ENCODE assay signal across 17 cellular contexts in genomic region chr1:175873290-175873689, GRCh38.
A peak's percentile ranks its signal among the peaks of the same experiment; 100 is the strongest.
DNase-seq lines count a peak whose midpoint lies in the region; ATAC-seq, FAIRE-seq and TF ChIP-seq lines count a peak whose summit lies in the region.
"Had no signal": no experiment of that assay in that cellular context is flagged by ENCODE, and none has a peak within 500 bp of the region (broad histone marks: within the 10 kb centered on the region; RNA-seq: fewer than 3 reads in every experiment).

No MANE protein-coding gene starts in this region.

- in situ Hi-C loops in GM12878 (cut with MboI), result no loop called here
- in situ Hi-C loops in KBM-7 (cut with MboI; ENCODE audit: low pct_unique_long_range_greater_than_20kb, low sequenced_read_pairs), result no loop called here

- POLR2A ChIA-PET in GM12878 (lab: Charles Lee) (no interaction called here), PC-3 (lab: Charles Lee; ENCODE audit: unreplicated experiment) (no interaction called here)

- no peaks in the 10 kb centered on the region for H3F3A ChIP-seq in PC-3 (ENCODE audit: low read length, unreplicated experiment)

- peak; percentile 77 for ATAC-seq in GM19023 (IDR thresholded peaks at IDR 0.05; ENCODE audit: unreplicated experiment)
- peak; percentile 89 for ATAC-seq in GM21529 (IDR thresholded peaks at IDR 0.05; ENCODE audit: unreplicated experiment)
- peak; percentile 83 for ATAC-seq in HG03095 (IDR thresholded peaks at IDR 0.05; ENCODE audit: unreplicated experiment)
- peak; percentile 92 for ATAC-seq in GM12878
- ATAC-seq in PC-3, result no peak
- ATAC-seq: WTC11 had no signal

- H3K27me3 ChIP-seq in GM12878 (replicated peaks in 1 of 2; ENCODE audit: control insufficient read depth in 2 of 2, insufficient read depth in 2 of 2, low read length in 1 of 2), result no peaks in the 10 kb centered on the region; a peak in 1 of 4 replicates
- no peaks in the 10 kb centered on the region for H3K27me3 ChIP-seq in PC-3 (ENCODE audit: low read length)
- H3K27me3 ChIP-seq: adrenal gland, neutrophil, tibial artery had no signal

- H3K4me2 ChIP-seq in GM12878 (ENCODE audit: control insufficient read depth, insufficient read depth) (peak overlapping the region; percentile 7; the same call in 1 of the 2 replicates), PC-3 (ENCODE audit: low read length) (no peak overlapping the region)

- DNase-seq in GM12878 (ENCODE audit: low read depth, low spot score), result peak; percentile 34
- no peak for DNase-seq in stimulated activated CD4-positive, alpha-beta T cell treated with anti-CD3 and anti-CD28 coated beads, Interleukin-12 subunit alpha, Interleukin-12 subunit beta, amount 100 ng/mL, for 4 hours
- DNase-seq in KBM-7, result no peak
- no peak for DNase-seq in anterior cingulate cortex (lab: John Stamatoyannopoulos, UW)
- DNase-seq in PC-3, result no peak
- DNase-seq: adrenal gland, cortex of kidney, EL, tibial artery had no signal

- H3K79me2 ChIP-seq in GM12878 (ENCODE audit: control insufficient read depth, insufficient read depth, low read length) (no peaks in the 10 kb centered on the region), PC-3 (ENCODE audit: low read length) (no peaks in the 10 kb centered on the region)

- WGBS in GM12878 (ENCODE audit: insufficient coverage, insufficient replicate concordance, low lambda C conversion rate, missing lambda C conversion rate), result 0% methylated on average over 3 of the region's 3 CpGs

- H2AFZ ChIP-seq in GM12878 (ENCODE audit: control insufficient read depth, low read depth, low read length) (no peak overlapping the region), PC-3 (ENCODE audit: low read length) (no peak overlapping the region)

- no peaks in the 10 kb centered on the region for H3K9me3 ChIP-seq in GM12878 (replicated peaks; ENCODE audit: control insufficient read depth, insufficient read depth, low read length)
- H3K9me3 ChIP-seq in PC-3 (ENCODE audit: low read length), result no peaks in the 10 kb centered on the region
- H3K9me3 ChIP-seq: adrenal gland, neutrophil, tibial artery had no signal

- SMC1A ChIA-PET in GM12878 (lab: Charles Lee; ENCODE audit: uncharacterized antibody, unreplicated experiment), result no interaction called here

- H3K9me2 ChIP-seq in PC-3 (replicated peaks; ENCODE audit: low read length), result no peaks in the 10 kb centered on the region

- intact Hi-C loops in GM12878 (cut with micrococcal nuclease; ENCODE audit: unreplicated experiment), result no loop called here
- intact Hi-C loops in PC-3 (cut with micrococcal nuclease), result no loop called here

- no peak for TF ChIP-seq RAD21 in GM12878 (IDR thresholded peaks at IDR 0.05; ENCODE audit: insufficient read depth, low read depth, low read length)

- no peak for TF ChIP-seq POLR2A in GM12878 (IDR thresholded peaks at IDR 0.05; ENCODE audit: low read depth, low read length)

- CTCF ChIA-PET in GM12878 (lab: Yijun Ruan, JAX), result no interaction called here
- CTCF ChIA-PET in PC-3 (lab: Charles Lee), result no interaction called here

- RAD21 ChIA-PET in GM12878 (lab: Charles Lee; ENCODE audit: unreplicated experiment), result no interaction called here

- no peak for FAIRE-seq in GM12878 (lab: Jason Lieb, UNC)

- BruUV-seq in GM12878 (replicated peaks; lab: Mats Ljungman, UMichigan) (no TSS peak), PC-3 (replicated peaks; lab: Mats Ljungman, UMichigan) (no TSS peak)

- H4K20me1 ChIP-seq in GM12878 (ENCODE audit: control insufficient read depth, insufficient read depth), result no peaks in the 10 kb centered on the region
- H4K20me1 ChIP-seq in PC-3 (ENCODE audit: low read length), result no peaks in the 10 kb centered on the region

- H3K27ac ChIP-seq in GM12878 (ENCODE audit: control insufficient read depth, insufficient read depth), result no peak overlapping the region
- H3K27ac ChIP-seq in PC-3 (ENCODE audit: low read length), result no peak overlapping the region
- H3K27ac ChIP-seq: adrenal gland, C4-2B, HL-60, neutrophil, SK-N-MC, tibial artery had no signal

- H3K4me3 ChIP-seq in GM12878 (no peak overlapping the region), PC-3 (ENCODE audit: low read length) (no peak overlapping the region)
- H3K4me3 ChIP-seq: adrenal gland, SK-N-MC, tibial artery had no signal

- H3K9ac ChIP-seq in GM12878 (ENCODE audit: control insufficient read depth, insufficient read depth, low read length) (no peak overlapping the region), PC-3 (ENCODE audit: low read length) (no peak overlapping the region)

- H3K4me1 ChIP-seq in GM12878 (ENCODE audit: control insufficient read depth, insufficient read depth, low read length), result peaks cover 6% of the 10 kb centered on the region; the same call in 1 of the 2 replicates
- H3K4me1 ChIP-seq in PC-3 (ENCODE audit: insufficient read depth, low read length), result no peaks in the 10 kb centered on the region
- H3K4me1 ChIP-seq: adrenal gland had no signal

- TF ChIP-seq EP300 in GM12878 (IDR thresholded peaks at IDR 0.05; ENCODE audit: borderline replicate concordance in 1 of 2, control insufficient read depth in 1 of 2, low read depth in 2 of 2, low read length in 2 of 2), result no peak

- H3K36me3 ChIP-seq in GM12878 (ENCODE audit: control insufficient read depth in 2 of 2, insufficient read depth in 2 of 2, low read length in 1 of 2) (no peaks in the 10 kb centered on the region), PC-3 (ENCODE audit: low read depth, low read length) (no peaks in the 10 kb centered on the region)
- H3K36me3 ChIP-seq: adrenal gland, neutrophil, tibial artery had no signal

- TF ChIP-seq CTCF in GM12878 (IDR thresholded peaks at IDR 0.05 in 2 of 3, conservative IDR thresholded peaks at IDR 0.05 in 1 of 3; ENCODE audit: control insufficient read depth in 2 of 3, extremely low read depth in 1 of 3, insufficient read depth in 1 of 3, low read depth in 3 of 3, low read length in 3 of 3) (no peak), PC-3 (conservative IDR thresholded peaks at IDR 0.05; ENCODE audit: low read depth, low read length) (no peak)

TF ChIP-seq in GM12878, 131 proteins besides CTCF, POLR2A, EP300 and RAD21:
- TF ChIP-seq ATF7 (IDR thresholded peaks at IDR 0.05; ENCODE audit: low read depth), result peak; percentile 33; the same call in 1 of the 2 replicates
- no peak for TF ChIP-seq SREBF1 (IDR thresholded peaks at IDR 0.05; ENCODE audit: low read length)
- peak; percentile 64 for TF ChIP-seq RAD51 (IDR thresholded peaks at IDR 0.05)
- TF ChIP-seq RELA (IDR thresholded peaks at IDR 0.05; ENCODE audit: borderline replicate concordance, partially characterized antibody), result no peak
- peak; percentile 92 for TF ChIP-seq MEF2B (IDR thresholded peaks at IDR 0.05; ENCODE audit: partially characterized antibody, poor library complexity, severe bottlenecking)
